17 cellular contexts compared by ENCODE assay signal in the genomic region with DNA sequence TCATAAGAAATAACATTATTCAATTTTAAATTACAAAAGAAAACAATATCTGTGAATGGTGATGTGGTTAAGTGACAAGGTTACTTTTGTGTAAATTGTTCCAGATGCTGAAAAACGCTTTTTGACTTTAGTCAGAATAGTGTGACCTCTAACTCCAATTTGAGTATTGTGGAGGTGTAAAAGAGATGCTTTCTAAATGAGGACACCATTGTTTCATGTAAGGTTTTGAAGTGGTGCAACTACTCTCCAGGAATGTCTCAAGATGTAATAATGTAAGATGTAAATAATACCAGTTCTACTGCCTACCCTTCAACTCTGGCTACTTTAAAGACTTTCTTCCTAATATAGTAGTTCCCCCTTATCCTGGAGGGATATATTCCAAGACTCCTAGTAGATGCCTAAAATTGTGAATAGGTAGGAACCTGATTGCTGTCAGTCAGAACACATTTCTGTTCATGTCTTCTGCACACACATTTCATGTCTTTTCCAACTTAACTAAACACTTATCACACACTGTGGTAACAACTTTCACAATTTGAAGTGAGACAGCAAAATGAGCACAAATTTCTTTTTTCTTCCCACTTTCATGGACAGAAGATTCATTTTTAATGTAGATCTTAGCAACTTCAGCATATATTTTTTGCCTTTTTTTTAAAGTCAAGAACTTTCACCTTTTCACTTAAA. TPM values are rescaled to one million over a fixed set of nuclear protein-coding genes. Genes with fewer than 3 reads are reported as not detected.
DNase-seq lines count a peak whose midpoint lies in the region; ATAC-seq, FAIRE-seq and TF ChIP-seq lines count a peak whose summit lies in the region.
"Had no signal": no experiment of that assay in that cellular context is flagged by ENCODE, and none has a peak within 500 bp of the region (broad histone marks: within the 10 kb centered on the region; RNA-seq: fewer than 3 reads in every experiment).

No MANE protein-coding gene starts in this region.

- peaks cover 36% of the 10 kb centered on the region for H3K27me3 Mint-ChIP-seq in activated T-cell treated with anti-CD3 and anti-CD28 coated beads, Interleukin-2, amount 50 U/mL, for 72 hours (ENCODE audit: low read depth)
- H3K27me3 Mint-ChIP-seq in activated T-helper 17 cell treated with anti-CD3 and anti-CD28 coated beads, Interleukin-2, amount 50 U/mL, for 72 hours = peaks cover 26% of the 10 kb centered on the region

- TF ChIP-seq CTCF in hepatocyte (IDR thresholded peaks at IDR 0.05; ENCODE audit: poor library complexity) = no peak

- peaks cover 10% of the 10 kb centered on the region for H3K4me1 Mint-ChIP-seq in activated T-cell treated with anti-CD3 and anti-CD28 coated beads, Interleukin-2, amount 50 U/mL, for 72 hours (ENCODE audit: low read depth)
- no peaks in the 10 kb centered on the region for H3K4me1 Mint-ChIP-seq in activated T-helper 17 cell treated with anti-CD3 and anti-CD28 coated beads, Interleukin-2, amount 50 U/mL, for 72 hours

- no peak overlapping the region for H2AFZ ChIP-seq in hepatocyte

- H3K9me3 Mint-ChIP-seq in activated T-cell treated with anti-CD3 and anti-CD28 coated beads, Interleukin-2, amount 50 U/mL, for 72 hours = no peaks in the 10 kb centered on the region
- H3K9me3 Mint-ChIP-seq in activated T-helper 17 cell treated with anti-CD3 and anti-CD28 coated beads, Interleukin-2, amount 50 U/mL, for 72 hours = no peaks in the 10 kb centered on the region

- H3K9me3 ChIP-seq in hepatocyte (ENCODE audit: low read depth) = no peaks in the 10 kb centered on the region
- H3K9me3 ChIP-seq: SK-N-SH had no signal

- no peaks in the 10 kb centered on the region for H4K20me1 ChIP-seq in hepatocyte (ENCODE audit: insufficient read depth, poor library complexity, severe bottlenecking)

- H3K79me2 ChIP-seq in hepatocyte = no peaks in the 10 kb centered on the region

- H3K4me3 ChIP-seq in hepatocyte = no peak overlapping the region

- H3K4me2 ChIP-seq in hepatocyte = no peak overlapping the region
- H3K4me2 ChIP-seq: SK-N-SH had no signal

- H3K4me1 ChIP-seq in hepatocyte (ENCODE audit: insufficient read depth) = peaks cover 12% of the 10 kb centered on the region

- peak overlapping the region; percentile 39 for H3K27ac ChIP-seq in hepatocyte
- H3K27ac ChIP-seq: C4-2B had no signal

- ATAC-seq in activated T-cell treated with anti-CD3 and anti-CD28 coated beads, Interleukin-2, amount 50 U/mL, for 72 hours (replicated peaks in 1 of 2) = peak; percentile 77 to 89
- peak; percentile 49 for ATAC-seq in activated T-helper 17 cell treated with anti-CD3 and anti-CD28 coated beads, Interleukin-2, amount 50 U/mL, for 72 hours (replicated peaks)
- no peak for ATAC-seq in GM21526 (IDR thresholded peaks at IDR 0.05; ENCODE audit: low FRiP score, unreplicated experiment)

- no peaks in the 10 kb centered on the region for H3K27me3 ChIP-seq in hepatocyte

- no peaks in the 10 kb centered on the region for H3K36me3 Mint-ChIP-seq in activated T-cell treated with anti-CD3 and anti-CD28 coated beads, Interleukin-2, amount 50 U/mL, for 72 hours (ENCODE audit: insufficient read depth in 2 of 2)
- no peaks in the 10 kb centered on the region for H3K36me3 Mint-ChIP-seq in activated T-helper 17 cell treated with anti-CD3 and anti-CD28 coated beads, Interleukin-2, amount 50 U/mL, for 72 hours (ENCODE audit: low read depth)

- H3K4me3 Mint-ChIP-seq in activated T-cell treated with anti-CD3 and anti-CD28 coated beads, Interleukin-2, amount 50 U/mL, for 72 hours = no peak overlapping the region
- no peak overlapping the region for H3K4me3 Mint-ChIP-seq in activated T-helper 17 cell treated with anti-CD3 and anti-CD28 coated beads, Interleukin-2, amount 50 U/mL, for 72 hours

- DNase-seq in activated T-cell treated with anti-CD3 and anti-CD28 coated beads, Interleukin-2, amount 50 U/mL, for 72 hours = no peak
- DNase-seq in activated T-cell treated with anti-CD3 and anti-CD28 coated beads, Interleukin-2, amount 50 U/mL, for 1 hour = no peak
- no peak for DNase-seq in hepatocyte (ENCODE audit: low spot score)
- DNase-seq in NCI-H526 treated with DMSO at 0.1 percent for 48 hours (lab: John Stamatoyannopoulos, UW) = no peak
- no peak for DNase-seq in glomerular visceral epithelial cell (ENCODE audit: extremely low spot score)
- DNase-seq in urothelium cell line (ENCODE audit: low spot score) = no peak
- DNase-seq: COR-L47, HCEC 1CT, NCI-H1436 treated with DMSO at 0.1 percent for 48 hours, NCI-H2081 treated with DMSO at 0.1 percent for 48 hours, NCI-H226, Right ventricle myocardium superior, SK-N-SH had no signal

- no peak for FAIRE-seq in urothelium cell line (lab: Jason Lieb, UNC)

- H3K36me3 ChIP-seq in hepatocyte (replicated peaks; ENCODE audit: insufficient read depth, low read depth) = no peaks in the 10 kb centered on the region

- H3K27ac Mint-ChIP-seq in activated T-cell treated with anti-CD3 and anti-CD28 coated beads, Interleukin-2, amount 50 U/mL, for 72 hours = no peak overlapping the region
- H3K27ac Mint-ChIP-seq in activated T-helper 17 cell treated with anti-CD3 and anti-CD28 coated beads, Interleukin-2, amount 50 U/mL, for 72 hours = no peak overlapping the region

- H3K9me2 ChIP-seq in hepatocyte (replicated peaks; ENCODE audit: insufficient read depth) = no peaks in the 10 kb centered on the region
- H3K9me2 ChIP-seq: SK-N-SH had no signal

- 83% methylated on average over 1 of the region's 1 CpG for WGBS in hepatocyte (ENCODE audit: low lambda C conversion rate, missing lambda C conversion rate)

RNA-seq across cellular contexts. Expression of a gene that starts 39.1 kb away (rescaled TPM):
- total RNA-seq in activated T-cell treated with anti-CD3 and anti-CD28 coated beads, Interleukin-2, amount 50 U/mL, for 72 hours = not detected
- total RNA-seq in activated T-helper 17 cell treated with anti-CD3 and anti-CD28 coated beads, Interleukin-2, amount 50 U/mL, for 72 hours = not detected
- 0.40 and 8.4 TPM in 2 replicates for total RNA-seq in hepatocyte
- polyA plus RNA-seq in hepatocyte = 10.7 and 12.4 TPM in 2 replicates
- total RNA-seq: HT1080 had no signal

RNA-seq across cellular contexts. Expression of a gene that starts 55.1 kb away (rescaled TPM):
- total RNA-seq in activated T-cell treated with anti-CD3 and anti-CD28 coated beads, Interleukin-2, amount 50 U/mL, for 72 hours = 10 to 100 TPM; 52.1 to 60.1 TPM
- 10 to 100 TPM; 36.4 to 57.4 TPM for total RNA-seq in activated T-helper 17 cell treated with anti-CD3 and anti-CD28 coated beads, Interleukin-2, amount 50 U/mL, for 72 hours
- 183 and 184 TPM in 2 replicates for total RNA-seq in hepatocyte
- polyA plus RNA-seq in hepatocyte = 37.4 and 52.5 TPM in 2 replicates
